Comparison of ENCODE assay signal across 11 cellular contexts in genomic region chr3:50573566-50574279, GRCh38. TPM values are rescaled to one million over a fixed set of nuclear protein-coding genes. Genes with fewer than 3 reads are reported as not detected.
DNase-seq lines count a peak whose midpoint lies in the region; ATAC-seq and TF ChIP-seq lines count a peak whose summit lies in the region.
"Had no signal": no experiment of that assay in that cellular context is flagged by ENCODE, and none has a peak within 500 bp of the region (broad histone marks: within the 10 kb centered on the region; RNA-seq: fewer than 3 reads in every experiment).

No MANE protein-coding gene starts in this region.

- peaks cover 27% of the 10 kb centered on the region for H3K4me1 ChIP-seq in upper lobe of right lung

- peak; percentile 56 to 61 for ATAC-seq in activated naive CD4-positive, alpha-beta T cell treated with anti-CD3 and anti-CD28 coated beads, Interleukin-2, amount 50 U/mL, for 72 hours
- ATAC-seq in upper lobe of right lung (peak; percentile 25), HG03520 (IDR thresholded peaks at IDR 0.05; ENCODE audit: unreplicated experiment) (no peak)

- DNase-seq in NK-92 treated with Interleukin-12 subunit alpha and Interleukin-12 subunit beta, amount 100 ng/mL, for 24 hours (lab: John Stamatoyannopoulos, UW): peak; percentile 74
- DNase-seq in NK-92 (lab: John Stamatoyannopoulos, UW; ENCODE audit: unreplicated experiment) (no peak), upper lobe of right lung (peak; percentile 76), RKO (ENCODE audit: low spot score) (no peak), NCI-H1092 treated with DMSO at 0.1 percent for 48 hours (lab: John Stamatoyannopoulos, UW) (no peak)
- peak; percentile 73 to 84 for DNase-seq in activated naive CD4-positive, alpha-beta T cell treated with anti-CD3 and anti-CD28 coated beads, Interleukin-2, amount 50 U/mL, for 72 hours (ENCODE audit: low spot score in 2 of 2)
- peak; percentile 86 for DNase-seq in stimulated activated CD4-positive, alpha-beta T cell treated with anti-CD3 and anti-CD28 coated beads, Interleukin-15, amount 100 ng/mL, for 24 hours
- DNase-seq: effector CD4-positive, alpha-beta T cell; NCI-H1694 treated with DMSO at 0.1 percent for 48 hours had no signal

- H3K9me3 ChIP-seq in upper lobe of right lung: no peaks in the 10 kb centered on the region

- no peak for TF ChIP-seq CTCF in upper lobe of right lung (IDR thresholded peaks at IDR 0.05)

- H3K27ac ChIP-seq in upper lobe of right lung: peak overlapping the region; percentile 27
- H3K27ac ChIP-seq: 22Rv1 had no signal

- H3K36me3 Mint-ChIP-seq in activated naive CD4-positive, alpha-beta T cell treated with anti-CD3 and anti-CD28 coated beads, Interleukin-2, amount 50 U/mL, for 72 hours: peaks cover 42 to 58% of the 10 kb centered on the region in 2 donors

- H3K4me3 ChIP-seq in upper lobe of right lung: no peak overlapping the region

- no peaks in the 10 kb centered on the region for H3K27me3 ChIP-seq in upper lobe of right lung

- intact Hi-C loops in upper lobe of right lung (cut with DNase I): loop anchor here (2.0 kb wide), 1 partner anchor 39 kb away; no protein-coding TSS in a partner anchor

- H3K9me3 Mint-ChIP-seq in activated naive CD4-positive, alpha-beta T cell treated with anti-CD3 and anti-CD28 coated beads, Interleukin-2, amount 50 U/mL, for 72 hours: no peaks in the 10 kb centered on the region

- peak overlapping the region; percentile 89 to 99 for H3K27ac Mint-ChIP-seq in activated naive CD4-positive, alpha-beta T cell treated with anti-CD3 and anti-CD28 coated beads, Interleukin-2, amount 50 U/mL, for 72 hours

- H3K36me3 ChIP-seq in upper lobe of right lung: peaks cover 18% of the 10 kb centered on the region

RNA-seq across cellular contexts. Expression of gene HEMK1, which starts 4.4 kb away (rescaled TPM):
- 10 to 100 TPM; 69.7 to 74.6 TPM for total RNA-seq in activated naive CD4-positive, alpha-beta T cell treated with anti-CD3 and anti-CD28 coated beads, Interleukin-2, amount 50 U/mL, for 72 hours
- 28.3 TPM for total RNA-seq in upper lobe of right lung

RNA-seq across cellular contexts. Expression of gene C3orf18, which starts 6.2 kb away (rescaled TPM):
- total RNA-seq in activated naive CD4-positive, alpha-beta T cell treated with anti-CD3 and anti-CD28 coated beads, Interleukin-2, amount 50 U/mL, for 72 hours: 10 to 100 TPM; 21.4 to 42.4 TPM
- 6.9 TPM for total RNA-seq in upper lobe of right lung

RNA-seq across cellular contexts. Expression of gene CISH, which starts 37.9 kb away (rescaled TPM):
- 100 to 1,000 TPM; 222 to 258 TPM for total RNA-seq in activated naive CD4-positive, alpha-beta T cell treated with anti-CD3 and anti-CD28 coated beads, Interleukin-2, amount 50 U/mL, for 72 hours
- total RNA-seq in upper lobe of right lung: 71.6 TPM

RNA-seq across cellular contexts. Expression of gene MAPKAPK3, which starts 43.2 kb away (rescaled TPM):
- total RNA-seq in activated naive CD4-positive, alpha-beta T cell treated with anti-CD3 and anti-CD28 coated beads, Interleukin-2, amount 50 U/mL, for 72 hours: 100 to 1,000 TPM in 1 of 2 donors, 10 to 100 TPM in 1; 94.3 to 153 TPM
- total RNA-seq in upper lobe of right lung: 60.8 TPM

Comparison
In these comparisons a context has a peak if more than half of its experiments do, and no peak if none do; other contexts are left out.
1. DNase-seq: peak in NK-92 treated with Interleukin-12 subunit alpha and Interleukin-12 subunit beta, amount 100 ng/mL, for 24 hours (single experiment), activated naive CD4-positive, alpha-beta T cell treated with anti-CD3 and anti-CD28 coated beads, Interleukin-2, amount 50 U/mL, for 72 hours (2 of 2), stimulated activated CD4-positive, alpha-beta T cell treated with anti-CD3 and anti-CD28 coated beads, Interleukin-15, amount 100 ng/mL, for 24 hours (single experiment) and upper lobe of right lung (single experiment); none in NK-92 (single experiment), RKO (single experiment) and NCI-H1092 treated with DMSO at 0.1 percent for 48 hours (single experiment).